Comparison of ENCODE assay signal across 1 cellular context in the genomic region with DNA sequence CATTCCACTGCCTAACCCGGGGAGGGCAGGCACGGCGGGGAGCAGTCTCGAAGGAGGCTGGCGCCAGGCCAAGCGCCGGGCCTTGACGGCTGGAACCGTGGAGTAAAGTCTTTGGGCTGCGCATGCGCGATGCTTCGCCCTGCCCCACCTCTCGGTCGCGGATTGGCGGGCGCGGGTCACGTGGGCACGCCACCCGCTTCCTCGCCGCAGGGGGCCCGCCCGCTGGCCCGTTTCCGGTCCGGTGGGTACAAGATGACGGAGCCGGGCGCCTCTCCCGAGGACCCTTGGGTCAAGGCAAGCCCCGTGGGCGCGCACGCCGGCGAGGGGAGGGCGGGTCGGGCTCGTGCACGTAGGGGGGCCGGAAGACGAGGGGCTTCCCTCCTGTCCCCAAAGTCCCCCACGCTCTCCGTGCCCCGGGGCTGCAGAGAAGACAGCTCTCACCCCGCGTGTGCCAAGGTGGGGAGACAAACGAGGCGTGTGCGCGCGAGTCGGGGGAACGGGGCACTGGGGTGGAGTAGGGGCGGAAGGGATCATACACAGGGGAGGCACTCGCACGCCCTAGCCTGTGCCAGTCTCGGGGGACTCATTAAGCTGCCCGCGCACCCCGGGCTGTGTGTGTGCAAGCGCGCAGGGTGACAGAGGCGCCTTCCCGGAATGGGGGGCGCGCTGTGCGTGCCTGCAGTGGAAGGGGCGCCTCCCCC.
TF ChIP-seq lines count a peak whose summit lies in the region.

A gene with protein sequence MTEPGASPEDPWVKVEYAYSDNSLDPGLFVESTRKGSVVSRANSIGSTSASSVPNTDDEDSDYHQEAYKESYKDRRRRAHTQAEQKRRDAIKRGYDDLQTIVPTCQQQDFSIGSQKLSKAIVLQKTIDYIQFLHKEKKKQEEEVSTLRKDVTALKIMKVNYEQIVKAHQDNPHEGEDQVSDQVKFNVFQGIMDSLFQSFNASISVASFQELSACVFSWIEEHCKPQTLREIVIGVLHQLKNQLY (plus strand): TSS at position 228 of the 701 bp plus-strand sequence. CDS start 25 bp downstream, at position 253.

TF ChIP-seq in IMR-90, 13 proteins besides CTCF, POLR2A, EP300 and RAD21 (continued from another document):
- TF ChIP-seq, protein P1, sequence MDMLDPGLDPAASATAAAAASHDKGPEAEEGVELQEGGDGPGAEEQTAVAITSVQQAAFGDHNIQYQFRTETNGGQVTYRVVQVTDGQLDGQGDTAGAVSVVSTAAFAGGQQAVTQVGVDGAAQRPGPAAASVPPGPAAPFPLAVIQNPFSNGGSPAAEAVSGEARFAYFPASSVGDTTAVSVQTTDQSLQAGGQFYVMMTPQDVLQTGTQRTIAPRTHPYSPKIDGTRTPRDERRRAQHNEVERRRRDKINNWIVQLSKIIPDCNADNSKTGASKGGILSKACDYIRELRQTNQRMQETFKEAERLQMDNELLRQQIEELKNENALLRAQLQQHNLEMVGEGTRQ (IDR thresholded peaks at IDR 0.05; ENCODE audit: low read depth, low read length): peak; percentile 99
